Comparison of ENCODE assay signal across 3 cellular contexts in genomic region chr16:4495766-4496165, GRCh38.
TF ChIP-seq lines count a peak whose summit lies in the region.

No MANE protein-coding gene starts in this region.

TF ChIP-seq in SK-N-SH, 30 proteins besides CTCF, POLR2A, EP300 and RAD21:
- TF ChIP-seq RXRA (IDR thresholded peaks at IDR 0.05; ENCODE audit: borderline replicate concordance, low read depth): no peak

TF ChIP-seq in SK-N-SH treated with all-trans-retinoic acid at 6 μM for 48 hours, 23 proteins besides CTCF, POLR2A, EP300 and RAD21:
- TF ChIP-seq ARNTL (CRISPR knock-in tag; IDR thresholded peaks at IDR 0.05; ENCODE audit: borderline replicate concordance, low read depth) (no peak), CREB5 (CRISPR knock-in tag; IDR thresholded peaks at IDR 0.05; ENCODE audit: low read depth) (no peak), TCF4 (CRISPR knock-in tag; IDR thresholded peaks at IDR 0.05; ENCODE audit: borderline replicate concordance) (no peak), ZNF70 (CRISPR knock-in tag; IDR thresholded peaks at IDR 0.05) (no peak), PPARA (CRISPR knock-in tag; IDR thresholded peaks at IDR 0.05; ENCODE audit: borderline replicate concordance) (no peak), ESRRG (CRISPR knock-in tag; IDR thresholded peaks at IDR 0.05) (no peak), ZFP3 (CRISPR knock-in tag; IDR thresholded peaks at IDR 0.05) (no peak), CSRNP3 (CRISPR knock-in tag; IDR thresholded peaks at IDR 0.05) (no peak), GLIS3 (CRISPR knock-in tag; IDR thresholded peaks at IDR 0.05) (no peak), ZC3H10 (CRISPR knock-in tag; IDR thresholded peaks at IDR 0.05) (no peak), RARB (CRISPR knock-in tag; IDR thresholded peaks at IDR 0.05) (no peak), BACH2 (CRISPR knock-in tag; IDR thresholded peaks at IDR 0.05; ENCODE audit: borderline replicate concordance) (no peak), OSR1 (CRISPR knock-in tag; IDR thresholded peaks at IDR 0.05) (no peak), ISL1 (CRISPR knock-in tag; IDR thresholded peaks at IDR 0.05) (no peak), SNAI2 (CRISPR knock-in tag; IDR thresholded peaks at IDR 0.05) (no peak), PATZ1 (CRISPR knock-in tag; IDR thresholded peaks at IDR 0.05; ENCODE audit: borderline replicate concordance) (no peak), TOX (CRISPR knock-in tag; IDR thresholded peaks at IDR 0.05; ENCODE audit: borderline replicate concordance) (no peak), CSDC2 (CRISPR knock-in tag; IDR thresholded peaks at IDR 0.05) (no peak), ZNF8 (CRISPR knock-in tag; IDR thresholded peaks at IDR 0.05) (no peak), TSHZ2 (CRISPR knock-in tag; IDR thresholded peaks at IDR 0.05) (no peak)

TF ChIP-seq in H1, 55 proteins besides CTCF, POLR2A, EP300 and RAD21:
- TF ChIP-seq NANOG (IDR thresholded peaks at IDR 0.05; ENCODE audit: insufficient read depth, low read depth, low read length, poor library complexity, severe bottlenecking) (no peak), CHD2 (IDR thresholded peaks at IDR 0.05; ENCODE audit: low read length) (no peak), SP2 (IDR thresholded peaks at IDR 0.05; ENCODE audit: low read length) (no peak), BACH1 (IDR thresholded peaks at IDR 0.05; ENCODE audit: low read length) (no peak), RBBP5 (IDR thresholded peaks at IDR 0.05; ENCODE audit: borderline replicate concordance, low read depth, low read length) (no peak), POU5F1 (IDR thresholded peaks at IDR 0.05; ENCODE audit: low read depth, low read length) (no peak), CTBP2 (IDR thresholded peaks at IDR 0.05; ENCODE audit: borderline replicate concordance, insufficient read depth, insufficient read length, low read length) (no peak), KDM4A (IDR thresholded peaks at IDR 0.05; ENCODE audit: low read depth, low read length, severe bottlenecking) (no peak), HDAC2 (IDR thresholded peaks at IDR 0.05; ENCODE audit: borderline replicate concordance in 1 of 2, low read depth in 2 of 2, low read length in 2 of 2) (no peak)
